33 cellular contexts compared by ENCODE assay signal in genomic region chr17:27079660-27080059, GRCh38.
"Had no signal": no experiment of that assay in that cellular context is flagged by ENCODE, and none has a peak within 500 bp of the region (broad histone marks: within the 10 kb centered on the region; RNA-seq: fewer than 3 reads in every experiment).

No MANE protein-coding gene starts in this region.

- ATAC-seq: activated naive CD4-positive, alpha-beta T cell treated with anti-CD3 and anti-CD28 coated beads, Interleukin-2, amount 50 U/mL, for 72 hours; activated naive CD8-positive, alpha-beta T cell treated with anti-CD3 and anti-CD28 coated beads, Interleukin-2, amount 50 U/mL, for 24 hours; activated T-cell treated with anti-CD3 and anti-CD28 coated beads, Interleukin-2, amount 50 U/mL, for 4 hours; activated T-cell treated with anti-CD3 and anti-CD28 coated beads, Interleukin-2, amount 50 U/mL, for 72 hours; activated T-helper 17 cell treated with anti-CD3 and anti-CD28 coated beads, Interleukin-2, amount 50 U/mL, for 72 hours; body of pancreas had no signal

- DNase-seq: activated effector memory CD4-positive, alpha-beta T cell treated with anti-CD3 and anti-CD28 coated beads, Interleukin-2, amount 50 U/mL, for 16 hours; activated effector memory CD4-positive, alpha-beta T cell treated with Interleukin-2 at 50 U/mL for 16 hours; activated gamma-delta T cell; activated gamma-delta T cell treated with Interleukin-2 at 50 U/mL for 16 hours; activated naive CD4-positive, alpha-beta T cell; activated naive CD4-positive, alpha-beta T cell treated with anti-CD3 and anti-CD28 coated beads for 36 hours; activated naive CD4-positive, alpha-beta T cell treated with anti-CD3 and anti-CD28 coated beads, Interleukin-2, amount 10 ng/mL, durations not matched to agents 7 days and 5 days; activated naive CD4-positive, alpha-beta T cell treated with anti-CD3 and anti-CD28 coated beads, Interleukin-2, amount 50 U/mL, for 16 hours; activated naive CD4-positive, alpha-beta T cell treated with Interleukin-2 at 50 U/mL for 16 hours; activated naive CD8-positive, alpha-beta T cell treated with anti-CD3 and anti-CD28 coated beads for 36 hours; activated naive CD8-positive, alpha-beta T cell treated with anti-CD3 and anti-CD28 coated beads, Interleukin-2, amount 10 ng/mL, durations not matched to agents 7 days and 5 days; activated naive CD8-positive, alpha-beta T cell treated with anti-CD3 and anti-CD28 coated beads, Interleukin-2, amount 50 U/mL, for 24 hours; activated T-cell treated with anti-CD3 and anti-CD28 coated beads, Interleukin-2, amount 50 U/mL, for 24 hours; activated T-cell treated with anti-CD3 and anti-CD28 coated beads, Interleukin-2, amount 50 U/mL, for 4 hours; activated T-cell treated with anti-CD3 and anti-CD28 coated beads, Interleukin-2, amount 50 U/mL, for 48 hours; activated T-cell treated with anti-CD3 and anti-CD28 coated beads, Interleukin-2, amount 50 U/mL, for 72 hours; adrenal gland; amniotic stem cell; amygdala; anterior cingulate cortex; aorta; body of pancreas; brain microvascular endothelial cell; caudate nucleus; central memory CD4-positive, alpha-beta T cell; cerebellar nuclear complex had no signal

- H3K9me3 ChIP-seq: adrenal gland, ascending aorta, body of pancreas, breast epithelium had no signal

- H3K4me3 ChIP-seq: adrenal gland, ascending aorta, body of pancreas, breast epithelium, cardiac muscle cell had no signal

- H3K27ac ChIP-seq: adrenal gland, ascending aorta, body of pancreas, brain microvascular endothelial cell, breast epithelium, cardiac muscle cell had no signal

- H3K4me1 ChIP-seq: adrenal gland, ascending aorta, body of pancreas, breast epithelium had no signal

- H3K27me3 ChIP-seq: ascending aorta, body of pancreas, brain microvascular endothelial cell, breast epithelium, cardiac muscle cell had no signal

- H3K36me3 ChIP-seq: adrenal gland, ascending aorta, brain microvascular endothelial cell, breast epithelium, cardiac muscle cell had no signal

- FAIRE-seq: astrocyte, bronchial epithelial cell had no signal
